10 cellular contexts compared by ENCODE assay signal in genomic region chr15:66714543-66714981, GRCh38. TPM values are rescaled to one million over a fixed set of nuclear protein-coding genes. Genes with fewer than 3 reads are reported as not detected.
DNase-seq lines count a peak whose midpoint lies in the region; ATAC-seq and TF ChIP-seq lines count a peak whose summit lies in the region.
"Had no signal": no experiment of that assay in that cellular context is flagged by ENCODE, and none has a peak within 500 bp of the region (broad histone marks: within the 10 kb centered on the region; RNA-seq: fewer than 3 reads in every experiment).

No MANE protein-coding gene starts in this region.

- no peaks in the 10 kb centered on the region for H3K27me3 Mint-ChIP-seq in chondrocyte (ENCODE audit: low read depth)
- H3K27me3 Mint-ChIP-seq in neural progenitor cell (ENCODE audit: insufficient read depth, low read depth) = no peaks in the 10 kb centered on the region
- H3K27me3 Mint-ChIP-seq in activated T-helper 2 cell treated with anti-CD3 and anti-CD28 coated beads, Interferon-gamma antibody, Interleukin-2, Interleukin-4, amounts not matched to agents 10 μg/mL and 5 μg/mL and 100 μg/mL, durations not matched to agents 14 hours and 24 hours and 36 hours (ENCODE audit: low read depth) = peaks cover 2% of the 10 kb centered on the region
- H3K27me3 Mint-ChIP-seq: CD4-positive, CD25-positive, alpha-beta regulatory T cell had no signal

- H3K4me3 Mint-ChIP-seq in chondrocyte (ENCODE audit: unreplicated experiment) (no peak overlapping the region), neural progenitor cell (no peak overlapping the region)
- no peak overlapping the region for H3K4me3 Mint-ChIP-seq in activated T-helper 2 cell treated with anti-CD3 and anti-CD28 coated beads, Interferon-gamma antibody, Interleukin-2, Interleukin-4, amounts not matched to agents 10 μg/mL and 5 μg/mL and 100 μg/mL, durations not matched to agents 14 hours and 24 hours and 36 hours (ENCODE audit: low read depth)
- H3K4me3 Mint-ChIP-seq: CD4-positive, CD25-positive, alpha-beta regulatory T cell had no signal

- in situ Hi-C loops in gastrocnemius medialis (cut with MboI; ENCODE audit: low sequenced_read_pairs in 4 of 4) = no loop called here

- H3K27me3 ChIP-seq in neural progenitor cell (no peaks in the 10 kb centered on the region), gastrocnemius medialis (no peaks in the 10 kb centered on the region)

- H3K9me3 Mint-ChIP-seq in chondrocyte (ENCODE audit: low read depth) (no peaks in the 10 kb centered on the region), neural progenitor cell (no peaks in the 10 kb centered on the region)
- no peaks in the 10 kb centered on the region for H3K9me3 Mint-ChIP-seq in activated T-helper 2 cell treated with anti-CD3 and anti-CD28 coated beads, Interferon-gamma antibody, Interleukin-2, Interleukin-4, amounts not matched to agents 10 μg/mL and 5 μg/mL and 100 μg/mL, durations not matched to agents 14 hours and 24 hours and 36 hours
- H3K9me3 Mint-ChIP-seq: CD4-positive, CD25-positive, alpha-beta regulatory T cell had no signal

- TF ChIP-seq CTCF in AG10803 (conservative IDR thresholded peaks at IDR 0.05; ENCODE audit: low read length) (no peak), chondrocyte (IDR thresholded peaks at IDR 0.05) (no peak), neural progenitor cell (IDR thresholded peaks at IDR 0.05) (no peak), gastrocnemius medialis (IDR thresholded peaks at IDR 0.05 in 4 of 5, conservative IDR thresholded peaks at IDR 0.05 in 1 of 5) (no peak)

- no peak overlapping the region for H3K4me3 ChIP-seq in AG10803 (ENCODE audit: low read length)
- no peak overlapping the region for H3K4me3 ChIP-seq in neural progenitor cell
- no peak overlapping the region for H3K4me3 ChIP-seq in gastrocnemius medialis

- H3K79me2 ChIP-seq in neural progenitor cell (ENCODE audit: low read depth) = no peaks in the 10 kb centered on the region

- peaks cover 10% of the 10 kb centered on the region for H3K36me3 Mint-ChIP-seq in chondrocyte (ENCODE audit: low read depth)
- peaks cover 17% of the 10 kb centered on the region for H3K36me3 Mint-ChIP-seq in neural progenitor cell
- no peaks in the 10 kb centered on the region for H3K36me3 Mint-ChIP-seq in activated T-helper 2 cell treated with anti-CD3 and anti-CD28 coated beads, Interferon-gamma antibody, Interleukin-2, Interleukin-4, amounts not matched to agents 10 μg/mL and 5 μg/mL and 100 μg/mL, durations not matched to agents 14 hours and 24 hours and 36 hours (ENCODE audit: low read depth)
- H3K36me3 Mint-ChIP-seq: CD4-positive, CD25-positive, alpha-beta regulatory T cell had no signal

- H3K9me3 ChIP-seq in neural progenitor cell (ENCODE audit: low read depth) = no peaks in the 10 kb centered on the region
- H3K9me3 ChIP-seq in gastrocnemius medialis = no peaks in the 10 kb centered on the region

- H3K27ac ChIP-seq in neural progenitor cell (peak overlapping the region; percentile 65), gastrocnemius medialis (no peak overlapping the region)

- H3K27ac Mint-ChIP-seq in chondrocyte (ENCODE audit: unreplicated experiment) (peak overlapping the region; percentile 72), neural progenitor cell (no peak overlapping the region)
- H3K27ac Mint-ChIP-seq in activated T-helper 2 cell treated with anti-CD3 and anti-CD28 coated beads, Interferon-gamma antibody, Interleukin-2, Interleukin-4, amounts not matched to agents 10 μg/mL and 5 μg/mL and 100 μg/mL, durations not matched to agents 14 hours and 24 hours and 36 hours = no peak overlapping the region
- H3K27ac Mint-ChIP-seq: CD4-positive, CD25-positive, alpha-beta regulatory T cell had no signal

- H3K36me3 ChIP-seq in neural progenitor cell (no peaks in the 10 kb centered on the region), gastrocnemius medialis (no peaks in the 10 kb centered on the region)

- peaks cover 25% of the 10 kb centered on the region for H3K4me1 Mint-ChIP-seq in chondrocyte (ENCODE audit: low read depth)
- H3K4me1 Mint-ChIP-seq in neural progenitor cell = peaks cover 43% of the 10 kb centered on the region
- peaks cover under 1% of the 10 kb centered on the region for H3K4me1 Mint-ChIP-seq in activated T-helper 2 cell treated with anti-CD3 and anti-CD28 coated beads, Interferon-gamma antibody, Interleukin-2, Interleukin-4, amounts not matched to agents 10 μg/mL and 5 μg/mL and 100 μg/mL, durations not matched to agents 14 hours and 24 hours and 36 hours (ENCODE audit: low read depth)

- no peak overlapping the region for H3K9ac ChIP-seq in neural progenitor cell

- ATAC-seq in HG02759 (IDR thresholded peaks at IDR 0.05; ENCODE audit: unreplicated experiment) (peak; percentile 11), gastrocnemius medialis (no peak)

- H3F3A ChIP-seq in neural progenitor cell (ENCODE audit: low read depth) = peaks cover 21% of the 10 kb centered on the region

- DNase-seq in AG10803 (ENCODE audit: low read depth) (peak; percentile 65), chondrocyte (ENCODE audit: low spot score) (no peak), neural progenitor cell (ENCODE audit: low spot score) (peak; percentile 14), hepatic stellate cell (ENCODE audit: low spot score) (no peak), NCI-H2227 (lab: John Stamatoyannopoulos, UW; ENCODE audit: unreplicated experiment) (no peak), gastrocnemius medialis (no peak)
- no peak for DNase-seq in activated T-helper 2 cell treated with anti-CD3 and anti-CD28 coated beads, Interferon-gamma antibody, Interleukin-2, Interleukin-4, amounts not matched to agents 10 μg/mL and 5 μg/mL and 100 μg/mL, durations not matched to agents 14 hours and 24 hours and 36 hours (ENCODE audit: low spot score)
- DNase-seq: CD4-positive, CD25-positive, alpha-beta regulatory T cell; SW 1271 had no signal

- H3K4me2 ChIP-seq in neural progenitor cell = peak overlapping the region; percentile 48

- H4K20me1 ChIP-seq in neural progenitor cell (ENCODE audit: low read depth) = peaks cover 5% of the 10 kb centered on the region

- H3K4me1 ChIP-seq in neural progenitor cell (peaks cover 34% of the 10 kb centered on the region), gastrocnemius medialis (peaks cover 0 to 5% of the 10 kb centered on the region in 2 donors)

- no peak overlapping the region for H2AFZ ChIP-seq in neural progenitor cell (replicated peaks)

- intact Hi-C loops in gastrocnemius medialis (cut with DNase I; ENCODE audit: low total_unique reads) = no loop called here
- intact Hi-C loops in activated T-helper 2 cell treated with anti-CD3 and anti-CD28 coated beads, Interferon-gamma antibody, Interleukin-2, Interleukin-4, amounts not matched to agents 10 μg/mL and 5 μg/mL and 100 μg/mL, durations not matched to agents 14 hours and 24 hours and 36 hours (cut with micrococcal nuclease) = no loop called here

- no peak for TF ChIP-seq POLR2A in gastrocnemius medialis (IDR thresholded peaks at IDR 0.05)

RNA-seq across cellular contexts. Expression of gene SMAD6, which starts 12.5 kb away (rescaled TPM):
- total RNA-seq in chondrocyte = 5.2 to 29.0 TPM (median 6.6 TPM) in 3 replicates
- 3.4 and 9.4 TPM in 2 replicates for total RNA-seq in neural progenitor cell (ENCODE audit: low replicate concordance)
- 1 to 10 TPM; 2.2 to 3.7 (median 2.4) TPM for total RNA-seq in gastrocnemius medialis
- 0.43 and 0.57 TPM in 2 replicates for total RNA-seq in activated T-helper 2 cell treated with anti-CD3 and anti-CD28 coated beads, Interferon-gamma antibody, Interleukin-2, Interleukin-4, amounts not matched to agents 10 μg/mL and 5 μg/mL and 100 μg/mL, durations not matched to agents 14 hours and 24 hours and 36 hours

Comparison
In these comparisons a context has a peak if more than half of its experiments do, and no peak if none do; other contexts are left out.
1. DNase-seq: peak in AG10803 (single experiment) and neural progenitor cell (single experiment); none in chondrocyte (single experiment), hepatic stellate cell (single experiment), NCI-H2227 (single experiment), gastrocnemius medialis (0 of 2) and activated T-helper 2 cell treated with anti-CD3 and anti-CD28 coated beads, Interferon-gamma antibody, Interleukin-2, Interleukin-4, amounts not matched to agents 10 μg/mL and 5 μg/mL and 100 μg/mL, durations not matched to agents 14 hours and 24 hours and 36 hours (single experiment).